8 cellular contexts compared by ENCODE assay signal in the genomic region with DNA sequence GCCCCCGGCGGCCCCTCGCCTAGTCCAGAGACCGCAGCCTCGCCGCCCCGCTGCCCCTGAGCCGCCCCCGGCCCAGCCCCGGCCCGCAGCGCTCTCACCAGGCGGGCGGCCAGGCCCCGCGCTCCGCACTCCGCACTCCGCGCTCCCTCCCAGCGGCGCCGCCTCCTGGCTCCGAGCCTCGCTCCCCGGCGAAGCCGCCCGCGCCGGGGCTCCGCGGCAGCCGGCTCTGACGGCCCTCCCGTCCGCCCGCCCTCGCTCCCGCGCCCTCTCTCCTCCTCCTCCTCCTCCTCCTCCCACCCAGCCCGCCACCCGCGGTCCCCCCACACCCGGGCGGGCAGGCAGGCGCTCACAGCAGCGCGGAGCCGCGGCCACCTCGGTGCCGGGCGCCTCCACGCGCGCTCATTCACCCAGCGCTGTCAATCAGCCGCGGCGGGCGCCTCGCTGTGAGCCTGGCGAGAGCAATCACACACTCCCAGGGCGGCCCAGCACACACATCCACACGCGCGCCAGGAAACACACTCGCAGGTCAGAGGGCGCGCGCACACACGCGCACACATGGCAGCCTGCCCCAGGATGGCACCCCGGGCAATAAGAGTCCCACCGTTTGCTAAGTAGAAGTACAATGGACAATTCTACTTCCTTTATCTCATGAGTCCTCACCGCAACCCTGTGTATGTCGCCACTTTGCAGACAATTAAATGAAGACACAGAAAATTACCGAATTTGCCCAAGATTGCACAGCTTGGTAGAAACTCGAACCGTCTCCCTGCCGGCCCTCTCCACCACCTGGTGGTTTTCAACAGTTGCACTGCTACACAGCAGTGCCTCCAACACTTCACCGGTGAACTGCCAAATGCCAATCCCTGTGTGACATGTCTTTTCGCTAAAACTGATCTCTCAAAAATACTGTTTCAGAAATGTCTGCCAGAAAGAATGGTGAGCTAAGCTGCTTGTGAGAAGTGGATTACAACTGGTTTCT. TPM values are rescaled to one million over a fixed set of nuclear protein-coding genes. Genes with fewer than 3 reads are reported as not detected.
A peak's percentile ranks its signal among the peaks of the same experiment; 100 is the strongest.
DNase-seq lines count a peak whose midpoint lies in the region; ATAC-seq, FAIRE-seq and TF ChIP-seq lines count a peak whose summit lies in the region.

A gene (minus strand): TSS at position 228 of the 979 bp plus-strand sequence.

- no peak within 1 kb of the TSS for H3K27ac ChIP-seq in CD4-positive, CD25-positive, alpha-beta regulatory T cell (ENCODE audit: insufficient read depth, low read length, poor library complexity, severe bottlenecking)
- H3K27ac ChIP-seq in K562 (ENCODE audit: extremely low read depth, low read depth, low read length) (no peak within 1 kb of the TSS), skin epidermis (peak within 1 kb of the TSS in 2 of 21 experiments; percentile 28 to 44)

- TF ChIP-seq CTCF in K562 (IDR thresholded peaks at IDR 0.05 in 2 of 3, conservative IDR thresholded peaks at IDR 0.05 in 1 of 3; ENCODE audit: insufficient read depth in 2 of 3, low read depth in 1 of 3, low read length in 3 of 3) = peak in 1 of 3 experiments; percentile 30; a peak in 1 of 6 replicates

- intact Hi-C loops in K562 (cut with micrococcal nuclease) = no loop called here

- TF ChIP-seq POLR2A in K562 (conservative IDR thresholded peaks at IDR 0.05) = no peak

- H3K27ac Mint-ChIP-seq in CD4-positive, CD25-positive, alpha-beta regulatory T cell = peak within 1 kb of the TSS in 1 of 3 donors; percentile 17

- BruUV-seq in K562 (replicated peaks; lab: Mats Ljungman, UMichigan) = no TSS peak

- H3K4me2 ChIP-seq in K562 (ENCODE audit: insufficient read depth, low read length) = peak within 1 kb of the TSS; percentile 24; the same call in 1 of the 2 replicates

- no peaks in the 10 kb centered on the region for H3K79me2 ChIP-seq in K562 (ENCODE audit: control insufficient read depth, insufficient read depth, low read length)

- peaks cover 0 to 18% (median 3%) of the 10 kb centered on the region in 4 donors for H3K4me1 Mint-ChIP-seq in CD4-positive, CD25-positive, alpha-beta regulatory T cell

- no peaks in the 10 kb centered on the region for H3K36me3 ChIP-seq in CD4-positive, CD25-positive, alpha-beta regulatory T cell (ENCODE audit: control insufficient read depth, insufficient read depth, low read length)
- no peaks in the 10 kb centered on the region for H3K36me3 ChIP-seq in K562 (ENCODE audit: control insufficient read depth, insufficient read depth, low read length)

- no peak for FAIRE-seq in K562 (lab: Jason Lieb, UNC)

- in situ Hi-C loops in K562 (cut with MboI) = no loop called here

- no peak within 1 kb of the TSS for H2AFZ ChIP-seq in K562 (ENCODE audit: low read depth, low read length)

- H4K20me1 ChIP-seq in K562 (replicated peaks; ENCODE audit: control insufficient read depth, insufficient read depth, low read length) = no peaks in the 10 kb centered on the region; the same call in 1 of the 2 replicates

- no peak within 1 kb of the TSS for H3K4me3 ChIP-seq in CD4-positive, CD25-positive, alpha-beta regulatory T cell (ENCODE audit: low read depth, low read length)
- peak within 1 kb of the TSS; percentile 12; the same call in 1 of the 2 replicates for H3K4me3 ChIP-seq in K562
- peak within 1 kb of the TSS; percentile 68 for H3K4me3 ChIP-seq in iPS-18c (ENCODE audit: insufficient read depth, low read depth, low read length)
- H3K4me3 ChIP-seq in skin epidermis = peak within 1 kb of the TSS; percentile 24 to 56 (median 40)

- no peak for TF ChIP-seq EP300 in K562 (IDR thresholded peaks at IDR 0.05; ENCODE audit: low read length)

- peaks cover 0 to 4% (median 0%) of the 10 kb centered on the region in 7 donors for H3K9me3 Mint-ChIP-seq in CD4-positive, CD25-positive, alpha-beta regulatory T cell

- CTCF ChIA-PET in K562 (lab: Yijun Ruan, JAX; ENCODE audit: low intra/inter-chr PET ratio) = no interaction called here

- peak within 1 kb of the TSS in 1 of 2 experiments; percentile 66; a peak in 2 of 4 replicates for H3K9ac ChIP-seq in K562 (ENCODE audit: insufficient read depth in 1 of 2, low read depth in 2 of 2, low read length in 2 of 2)

- POLR2A ChIA-PET in K562 (lab: Yijun Ruan, JAX) = interaction anchor here (0.6 to 1.2 kb wide), 4 partner anchors 12 to 407 kb away, joined by 3 to 5 read pairs (median 4); no protein-coding TSS in a partner anchor

- peak in 2 of 3 donors; percentile 44 to 55 for DNase-seq in CD4-positive, CD25-positive, alpha-beta regulatory T cell
- DNase-seq in SKM-1 treated with dmso at 0.1 percent for 144 hours (lab: John Stamatoyannopoulos, UW; ENCODE audit: unreplicated experiment) = peak; percentile 75
- DNase-seq in K562 (ENCODE audit: extremely low read depth in 1 of 4, low spot score in 3 of 4) = peak; percentile 54 to 80 (median 77)
- no peak for DNase-seq in medulla oblongata (ENCODE audit: extremely low spot score)

- WGBS in K562 (ENCODE audit: insufficient coverage, low coverage, missing lambda C conversion rate) = 14% methylated on average over 58 of the region's 84 CpGs

- H3K27me3 ChIP-seq in CD4-positive, CD25-positive, alpha-beta regulatory T cell (ENCODE audit: control insufficient read depth, insufficient read depth, low read length) = peaks cover 25% of the 10 kb centered on the region
- peaks cover 63 to 67% of the 10 kb centered on the region in 2 experiments for H3K27me3 ChIP-seq in K562 (ENCODE audit: control insufficient read depth in 2 of 2, insufficient read depth in 2 of 2, low read length in 2 of 2)

- H3K36me3 Mint-ChIP-seq in CD4-positive, CD25-positive, alpha-beta regulatory T cell = no peaks in the 10 kb centered on the region

- H3K9me1 ChIP-seq in K562 (ENCODE audit: control insufficient read depth, insufficient read depth, low read length) = no peaks in the 10 kb centered on the region

- TF ChIP-seq RAD21 in K562 (CRISPR knock-in tag; conservative IDR thresholded peaks at IDR 0.05 in 1 of 2, IDR thresholded peaks at IDR 0.05 in 1 of 2) = no peak

- peaks cover 18% of the 10 kb centered on the region for H3K4me1 ChIP-seq in CD4-positive, CD25-positive, alpha-beta regulatory T cell (ENCODE audit: control insufficient read depth, insufficient read depth, low read length, poor library complexity, severe bottlenecking)
- H3K4me1 ChIP-seq in K562 (replicated peaks in 1 of 2; ENCODE audit: control insufficient read depth in 2 of 2, insufficient read depth in 2 of 2, low read length in 2 of 2) = peaks cover 6 to 21% of the 10 kb centered on the region in 2 experiments; a peak in 3 of 5 replicates

- H3K9me3 ChIP-seq in CD4-positive, CD25-positive, alpha-beta regulatory T cell (ENCODE audit: control insufficient read depth in 2 of 2, low read length in 2 of 2) = no peaks in the 10 kb centered on the region
- H3K9me3 ChIP-seq in K562 (replicated peaks; ENCODE audit: control insufficient read depth, insufficient read depth, low read depth, low read length) (no peaks in the 10 kb centered on the region), iPS-18c (ENCODE audit: control insufficient read depth, insufficient read depth, low read length) (no peaks in the 10 kb centered on the region)

- H3K27me3 Mint-ChIP-seq in CD4-positive, CD25-positive, alpha-beta regulatory T cell = peaks cover 77% of the 10 kb centered on the region

- peak within 1 kb of the TSS; percentile 20 to 88 (median 84) for H3K4me3 Mint-ChIP-seq in CD4-positive, CD25-positive, alpha-beta regulatory T cell

- peak; percentile 61 to 62 for ATAC-seq in CD4-positive, CD25-positive, alpha-beta regulatory T cell (ENCODE audit: low read depth in 2 of 2)
- ATAC-seq in HG03354 (IDR thresholded peaks at IDR 0.05; ENCODE audit: poor library complexity, severe bottlenecking, unreplicated experiment) (peak; percentile 48), K562 (peak; percentile 87), GM18861 (IDR thresholded peaks at IDR 0.05; ENCODE audit: unreplicated experiment) (no peak)

TF ChIP-seq in K562, 482 proteins besides CTCF, POLR2A, EP300 and RAD21 (continues in another document):
- no peak for TF ChIP-seq RBBP5 (IDR thresholded peaks at IDR 0.05; ENCODE audit: borderline replicate concordance, insufficient read depth, low read length, poor library complexity, severe bottlenecking)
- no peak for TF ChIP-seq ZNF133 (CRISPR knock-in tag; IDR thresholded peaks at IDR 0.05)
- no peak for TF ChIP-seq CEBPB (tag; IDR thresholded peaks at IDR 0.05)

RNA-seq across cellular contexts. Expression of the gene that starts here (rescaled TPM):
- 0.42 TPM for total RNA-seq in CD4-positive, CD25-positive, alpha-beta regulatory T cell
- under 1 TPM in 1 of 4 donors, not detected in 3; 0.06 TPM for polyA plus RNA-seq in CD4-positive, CD25-positive, alpha-beta regulatory T cell
- 0.16 TPM in 1 of 2 replicates, not detected in the other for total RNA-seq in K562 (2011; cell fraction: chromatin; rRNA removed; ENCODE audit: low replicate concordance)
- not detected in 2 replicates for total RNA-seq in K562 (2011; cell fraction: nucleolus; rRNA removed)
- total RNA-seq in K562 (2011; cell fraction: nucleoplasm; rRNA removed) = not detected in 2 replicates
- total RNA-seq in K562 (2014; rRNA removed) (0.04 TPM in 1 of 2 replicates, not detected in the other), K562 (2014; rRNA removed; fragmentation: Illumina TruSeq; extraction: Trizol) (not detected in 2 replicates), K562 (2015; rRNA removed; fragmentation: Illumina TruSeq; extraction: Trizol) (not detected in 2 replicates), K562 (2021) (not detected in 2 replicates)
- polyA plus RNA-seq in K562 (2011; rRNA removed) (0.09 TPM in 1 of 2 replicates, not detected in the other), K562 (2014; fragmentation: Illumina TruSeq; extraction: Trizol) (not detected in 2 replicates), K562 (2014; fragmentation: Nextera tagmentation; extraction: Ambion mirVana) (not detected), K562 (2014; rRNA removed) (not detected in 2 replicates)
- polyA plus RNA-seq in K562 (2011; cell fraction: cytosol; rRNA removed) = 0.09 and 0.19 TPM in 2 replicates
- polyA plus RNA-seq in K562 (2011; cell fraction: nucleus; rRNA removed) = 0.24 and 0.48 TPM in 2 replicates
- polyA plus RNA-seq in K562 (2012) = not detected in 2 replicates
- polyA minus RNA-seq in K562 (2011; rRNA and poly(A)+ RNA removed) = not detected in 2 replicates
- not detected in 2 replicates for polyA minus RNA-seq in K562 (2011; cell fraction: cytosol; rRNA and poly(A)+ RNA removed)
- polyA minus RNA-seq in K562 (2011; cell fraction: nucleus; rRNA and poly(A)+ RNA removed) = not detected in 2 replicates

Comparison
In these comparisons a context has a peak if more than half of its experiments do, and no peak if none do; other contexts are left out.
1. Peak in DNase-seq and ATAC-seq in CD4-positive, CD25-positive, alpha-beta regulatory T cell; RNA of the gene not detected or under 1 TPM.
2. Peak in DNase-seq, ATAC-seq, H3K4me3 ChIP-seq and H3K4me2 ChIP-seq in K562; RNA of the gene not detected or under 1 TPM.